ENCODE assay signal across 9 cellular contexts in the genomic region with DNA sequence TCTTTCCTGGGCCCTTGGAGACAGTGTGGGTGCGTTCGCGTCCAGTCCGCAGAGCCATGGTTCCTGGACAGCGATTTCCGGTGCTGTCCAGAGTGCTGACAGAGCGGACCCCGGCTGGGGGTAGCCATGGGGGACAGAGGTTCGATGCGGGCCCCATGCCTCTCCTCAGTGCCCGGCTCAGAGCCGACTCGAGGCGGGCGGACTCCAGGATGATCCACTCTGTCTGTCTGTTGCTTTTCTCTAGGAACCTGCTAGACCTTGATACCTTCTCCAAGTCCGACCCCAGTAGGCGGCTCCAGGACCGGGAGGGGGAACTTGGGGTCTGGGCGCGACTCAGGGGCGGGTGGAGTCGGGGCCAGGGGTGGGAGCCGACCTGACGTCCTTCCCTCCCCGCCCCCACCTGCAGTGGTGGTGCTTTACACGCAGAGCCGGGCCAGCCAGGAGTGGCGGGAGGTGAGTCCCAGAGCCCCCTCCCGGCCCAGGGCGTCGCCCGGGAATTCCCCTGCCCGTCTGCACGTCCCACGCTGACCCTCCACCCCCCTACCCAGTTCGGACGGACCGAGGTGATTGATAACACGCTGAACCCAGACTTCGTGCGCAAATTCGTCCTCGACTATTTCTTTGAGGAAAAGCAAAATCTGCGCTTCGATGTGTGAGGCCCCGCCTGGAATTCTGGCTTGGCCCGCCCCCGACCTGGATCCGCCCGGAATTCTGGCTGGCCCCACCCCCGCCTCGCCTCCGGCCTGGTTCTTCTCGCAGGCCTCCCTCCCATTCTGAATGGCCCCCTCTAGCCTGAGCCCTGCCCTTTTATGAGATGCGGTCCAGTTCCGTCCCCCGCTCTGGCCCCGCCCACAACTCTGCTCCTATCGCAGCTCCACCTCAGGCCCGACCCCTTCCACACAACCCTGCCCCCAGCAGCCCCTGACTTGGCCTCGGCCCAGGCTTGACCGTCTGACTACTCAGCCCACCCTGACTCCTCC. TPM values are rescaled to one million over a fixed set of nuclear protein-coding genes. Genes with fewer than 3 reads are reported as not detected.
DNase-seq lines count a peak whose midpoint lies in the region; ATAC-seq and TF ChIP-seq lines count a peak whose summit lies in the region.
"Had no signal": no experiment of that assay in that cellular context is flagged by ENCODE, and none has a peak within 500 bp of the region (broad histone marks: within the 10 kb centered on the region; RNA-seq: fewer than 3 reads in every experiment).

No MANE protein-coding gene starts in this region.

- peak; percentile 43 for ATAC-seq in activated T-helper 17 cell treated with anti-CD3 and anti-CD28 coated beads, Interleukin-2, amount 50 U/mL, for 72 hours (replicated peaks)
- ATAC-seq in heart left ventricle (peak in 3 of 4 donors; percentile 69 to 74 (median 70)), HG02610 (IDR thresholded peaks at IDR 0.05; ENCODE audit: unreplicated experiment) (no peak)

- H4K20me1 ChIP-seq in OCI-LY7 (ENCODE audit: insufficient read depth, low read length), result no peaks in the 10 kb centered on the region

- H3K27ac ChIP-seq in heart left ventricle (no peak overlapping the region), OCI-LY7 (ENCODE audit: low read depth, low read length, poor library complexity, severe bottlenecking) (no peak overlapping the region)

- no TSS peak for BruUV-seq in OCI-LY7 (replicated peaks; lab: Mats Ljungman, UMichigan)

- DNase-seq in AG08396 (ENCODE audit: low spot score), result peak; percentile 79
- peak; percentile 38 to 77 for DNase-seq in HAP-1 (ENCODE audit: low spot score in 2 of 2)
- peak in 3 of 5 donors; percentile 33 to 59 (median 40) for DNase-seq in heart left ventricle
- DNase-seq in posterior vena cava (ENCODE audit: low spot score), result peak; percentile 83
- DNase-seq in OCI-LY7 (ENCODE audit: low spot score), result no peak
- DNase-seq in RPMI8226, result no peak

- H3K27me3 ChIP-seq in HAP-1 (ENCODE audit: low read depth), result no peaks in the 10 kb centered on the region
- H3K27me3 ChIP-seq in heart left ventricle, result peaks cover 0 to 20% (median 6%) of the 10 kb centered on the region in 9 donors

- H3K27me3 Mint-ChIP-seq in activated T-helper 17 cell treated with anti-CD3 and anti-CD28 coated beads, Interleukin-2, amount 50 U/mL, for 72 hours, result peaks cover 12% of the 10 kb centered on the region

- H3K4me3 Mint-ChIP-seq in activated T-helper 17 cell treated with anti-CD3 and anti-CD28 coated beads, Interleukin-2, amount 50 U/mL, for 72 hours, result peak overlapping the region; percentile 27

- POLR2A ChIA-PET in OCI-LY7 (lab: Charles Lee), result no interaction called here

- WGBS in heart left ventricle, 4 donors, result 1 to 3% (median 1%) methylated on average over 23 to 62 of the region's 62 CpGs

- TF ChIP-seq POLR2A in heart left ventricle (IDR thresholded peaks at IDR 0.05), result no peak

- H3K4me2 ChIP-seq in OCI-LY7 (ENCODE audit: low read length), result no peak overlapping the region

- H3K9me3 ChIP-seq in HAP-1, result no peaks in the 10 kb centered on the region
- no peaks in the 10 kb centered on the region for H3K9me3 ChIP-seq in heart left ventricle
- H3K9me3 ChIP-seq in OCI-LY7 (ENCODE audit: low read length), result no peaks in the 10 kb centered on the region

- CTCF ChIA-PET in OCI-LY7 (lab: Charles Lee; ENCODE audit: unreplicated experiment), result no interaction called here

- H3K36me3 Mint-ChIP-seq in activated T-helper 17 cell treated with anti-CD3 and anti-CD28 coated beads, Interleukin-2, amount 50 U/mL, for 72 hours (ENCODE audit: low read depth), result peaks cover 35% of the 10 kb centered on the region

- no peak overlapping the region for H2AFZ ChIP-seq in OCI-LY7 (ENCODE audit: low read length)

- H3K36me3 ChIP-seq in HAP-1 (replicated peaks), result no peaks in the 10 kb centered on the region
- H3K36me3 ChIP-seq in heart left ventricle, result peaks cover 0 to 35% (median 34%) of the 10 kb centered on the region in 9 donors
- no peaks in the 10 kb centered on the region for H3K36me3 ChIP-seq in OCI-LY7 (ENCODE audit: insufficient read depth, low read length)

- no peaks in the 10 kb centered on the region for H3K9me2 ChIP-seq in OCI-LY7 (ENCODE audit: insufficient read depth, low read length)

- H3K4me1 ChIP-seq in HAP-1, result peaks cover 4% of the 10 kb centered on the region; the same call in 1 of the 2 replicates
- peaks cover 0 to 18% (median 12%) of the 10 kb centered on the region in 12 donors for H3K4me1 ChIP-seq in heart left ventricle
- no peaks in the 10 kb centered on the region for H3K4me1 ChIP-seq in OCI-LY7 (ENCODE audit: insufficient read depth, low read length, poor library complexity, severe bottlenecking)

- no peak overlapping the region for H3K27ac Mint-ChIP-seq in activated T-helper 17 cell treated with anti-CD3 and anti-CD28 coated beads, Interleukin-2, amount 50 U/mL, for 72 hours

- intact Hi-C loops in heart left ventricle (cut with DNase I) (no loop called here), posterior vena cava (cut with DNase I) (no loop called here), OCI-LY7 (cut with micrococcal nuclease; ENCODE audit: unreplicated experiment) (no loop called here)

- H3K79me2 ChIP-seq in OCI-LY7 (ENCODE audit: insufficient read depth, low read depth, low read length), result no peaks in the 10 kb centered on the region

- peaks cover 8% of the 10 kb centered on the region for H3K4me1 Mint-ChIP-seq in activated T-helper 17 cell treated with anti-CD3 and anti-CD28 coated beads, Interleukin-2, amount 50 U/mL, for 72 hours

- TF ChIP-seq CTCF in heart left ventricle (IDR thresholded peaks at IDR 0.05), result no peak
- TF ChIP-seq CTCF in OCI-LY7 (conservative IDR thresholded peaks at IDR 0.05; ENCODE audit: low read length), result no peak

- in situ Hi-C loops in HAP-1 (cut with MboI; ENCODE audit: low sequenced_read_pairs), result no loop called here

- no peaks in the 10 kb centered on the region for H3K9me3 Mint-ChIP-seq in activated T-helper 17 cell treated with anti-CD3 and anti-CD28 coated beads, Interleukin-2, amount 50 U/mL, for 72 hours

- peak overlapping the region; percentile 11 for H3K4me3 ChIP-seq in HAP-1
- H3K4me3 ChIP-seq in heart left ventricle, result peak overlapping the region in 11 of 12 donors; percentile 1 to 43 (median 36)
- no peak overlapping the region for H3K4me3 ChIP-seq in OCI-LY7 (ENCODE audit: low read depth, low read length, poor library complexity, severe bottlenecking)

RNA-seq across cellular contexts. Expression of gene CPNE9, which starts 1.0 kb away (rescaled TPM):
- total RNA-seq in activated T-helper 17 cell treated with anti-CD3 and anti-CD28 coated beads, Interleukin-2, amount 50 U/mL, for 72 hours, result under 1 TPM; 0.32 to 0.54 TPM
- total RNA-seq in heart left ventricle (not detected), posterior vena cava (not detected), OCI-LY7 (2022) (0.22 TPM in 1 of 2 replicates, not detected in the other)
- under 1 TPM in 1 of 2 donors, not detected in 1; 0.04 TPM for polyA plus RNA-seq in heart left ventricle
- total RNA-seq in OCI-LY7 (2014; rRNA removed; shearing (Covaris generic)), result 0.08 TPM in 1 of 2 replicates, not detected in the other
- total RNA-seq: dermis microvascular lymphatic vessel endothelial cell had no signal

RNA-seq across cellular contexts. Expression of gene BRPF1, which starts 26.9 kb away (rescaled TPM):
- total RNA-seq in activated T-helper 17 cell treated with anti-CD3 and anti-CD28 coated beads, Interleukin-2, amount 50 U/mL, for 72 hours, result 10 to 100 TPM; 22.7 to 31.0 TPM
- total RNA-seq in heart left ventricle, result 10 to 100 TPM in 6 of 9 donors, 1 to 10 TPM in 3; 9.0 to 17.8 (median 10.6) TPM
- polyA plus RNA-seq in heart left ventricle, result 10 to 100 TPM in 1 of 2 donors, 1 to 10 TPM in 1; 5.5 to 12.0 TPM
- 10 to 100 TPM; 15.6 to 17.5 TPM for total RNA-seq in posterior vena cava
- 29.2 and 31.9 TPM in 2 replicates for total RNA-seq in OCI-LY7 (2014; rRNA removed; shearing (Covaris generic))
- total RNA-seq in OCI-LY7 (2022), result 31.5 and 35.5 TPM in 2 replicates

RNA-seq across cellular contexts. Expression of gene OGG1, which starts 45.1 kb away (rescaled TPM):
- 10 to 100 TPM; 37.4 to 52.3 TPM for total RNA-seq in activated T-helper 17 cell treated with anti-CD3 and anti-CD28 coated beads, Interleukin-2, amount 50 U/mL, for 72 hours
- total RNA-seq in heart left ventricle, result 10 to 100 TPM in 2 of 9 donors, 1 to 10 TPM in 7; 6.2 to 14.8 (median 8.3) TPM
- 10 to 100 TPM in 1 of 2 donors, 1 to 10 TPM in 1; 9.8 to 12.2 TPM for polyA plus RNA-seq in heart left ventricle
- 10 to 100 TPM; 15.4 to 23.4 TPM for total RNA-seq in posterior vena cava
- 98.9 and 121 TPM in 2 replicates for total RNA-seq in OCI-LY7 (2014; rRNA removed; shearing (Covaris generic))
- total RNA-seq in OCI-LY7 (2022), result 119 and 120 TPM in 2 replicates

RNA-seq across cellular contexts. Expression of gene MTMR14, which starts 55.3 kb away (rescaled TPM):
- 10 to 100 TPM; 49.7 to 54.8 TPM for total RNA-seq in activated T-helper 17 cell treated with anti-CD3 and anti-CD28 coated beads, Interleukin-2, amount 50 U/mL, for 72 hours
- 10 to 100 TPM; 31.6 to 93.7 (median 46.3) TPM for total RNA-seq in heart left ventricle
- 10 to 100 TPM; 34.1 to 37.7 TPM for polyA plus RNA-seq in heart left ventricle
- total RNA-seq in posterior vena cava, result 10 to 100 TPM; 15.1 to 23.8 TPM
- total RNA-seq in OCI-LY7 (2014; rRNA removed; shearing (Covaris generic)), result 27.7 and 29.9 TPM in 2 replicates
- total RNA-seq in OCI-LY7 (2022), result 51.5 and 51.8 TPM in 2 replicates

Comparison
In these comparisons a context has a peak if more than half of its experiments do, and no peak if none do; other contexts are left out.
1. DNase-seq: peak in AG08396 (single experiment), HAP-1 (2 of 2), heart left ventricle (3 of 5) and posterior vena cava (single experiment); none in OCI-LY7 (single experiment) and RPMI8226 (single experiment).